In the genomic region with DNA sequence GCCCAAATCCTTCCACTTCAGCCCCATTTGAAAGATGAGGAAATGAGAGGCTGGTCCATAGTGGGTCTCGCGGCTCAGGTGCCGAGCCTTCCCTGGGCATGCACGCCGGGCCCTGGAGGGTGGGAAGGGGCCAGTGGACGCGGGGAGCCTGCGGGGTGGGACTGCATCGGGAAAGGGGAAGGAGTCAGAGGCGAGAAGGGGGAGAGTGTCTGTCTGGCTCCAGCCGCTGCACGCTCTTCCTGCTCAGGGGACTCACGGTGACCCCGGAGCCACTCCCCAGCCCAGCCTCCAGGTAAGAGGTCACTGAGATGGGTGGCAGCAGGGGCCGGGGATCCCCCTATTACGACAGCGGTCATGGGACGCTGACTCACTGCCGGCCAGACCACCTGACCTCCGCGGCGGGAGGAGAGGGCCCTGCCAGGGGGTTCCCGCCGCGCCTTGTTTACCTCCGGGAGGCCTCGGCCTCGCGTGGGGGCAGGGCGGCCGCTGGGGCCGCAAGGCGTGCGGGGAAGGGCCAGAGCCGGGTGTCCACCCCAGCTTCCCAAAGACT, we compare ENCODE assay signal across 8 cellular contexts. TPM values are rescaled to one million over a fixed set of nuclear protein-coding genes. Genes with fewer than 3 reads are reported as not detected.
DNase-seq lines count a peak whose midpoint lies in the region; ATAC-seq and TF ChIP-seq lines count a peak whose summit lies in the region.

No MANE protein-coding gene starts in this region.

- H3K4me1 ChIP-seq in BLaER1 treated with 17β-estradiol and CSF1 and Interleukin-3, amounts not matched to agents 10 nM and 100 nM, result peaks cover 50 to 64% (median 59%) of the 10 kb centered on the region in 10 experiments
- peaks cover 52 to 68% (median 53%) of the 10 kb centered on the region in 3 donors for H3K4me1 ChIP-seq in esophagus squamous epithelium

- peak overlapping the region; percentile 41 to 100 (median 93); a peak in 18 of 20 replicates for H3K4me3 ChIP-seq in BLaER1 treated with 17β-estradiol and CSF1 and Interleukin-3, amounts not matched to agents 10 nM and 100 nM
- H3K4me3 ChIP-seq in esophagus squamous epithelium, result peak overlapping the region; percentile 14 to 100 (median 86)

- DNase-seq in OCI-M1 (lab: John Stamatoyannopoulos, UW) (peak; percentile 95), activated T-helper 1 cell treated with Interleukin-2 at 50 U/mL for 16 hours (ENCODE audit: low read depth) (peak; percentile 78), esophagus squamous epithelium (lab: John Stamatoyannopoulos, UW) (peak; percentile 82), naive B cell (peak; percentile 94)
- peak; percentile 82 to 94 for DNase-seq in stimulated activated effector memory CD8-positive, alpha-beta T cell treated with anti-CD3 and anti-CD28 coated beads, Interleukin-12 subunit alpha, Interleukin-12 subunit beta, amount 100 ng/mL, for 72 hours (ENCODE audit: low spot score in 2 of 2)

- TF ChIP-seq POLR2A in GM19099 (IDR thresholded peaks at IDR 0.05; ENCODE audit: extremely low read depth, insufficient read length, low read depth), result peak; percentile 75
- peak in 2 of 4 donors; percentile 12 to 67 for TF ChIP-seq POLR2A in esophagus squamous epithelium (IDR thresholded peaks at IDR 0.05)

- H4K20me1 ChIP-seq in BLaER1 treated with 17β-estradiol and CSF1 and Interleukin-3, amounts not matched to agents 10 nM and 100 nM, result peaks cover 26 to 53% (median 31%) of the 10 kb centered on the region in 11 experiments

- H3K9me3 Mint-ChIP-seq in naive B cell, result no peaks in the 10 kb centered on the region
- no peaks in the 10 kb centered on the region for H3K9me3 Mint-ChIP-seq in stimulated activated effector memory CD8-positive, alpha-beta T cell treated with anti-CD3 and anti-CD28 coated beads, Interleukin-12 subunit alpha, Interleukin-12 subunit beta, amount 100 ng/mL, for 72 hours

- H3K9ac ChIP-seq in BLaER1 treated with 17β-estradiol and CSF1 and Interleukin-3, amounts not matched to agents 10 nM and 100 nM, result peak overlapping the region; percentile 91 to 99 (median 98)

- WGBS in esophagus squamous epithelium, 2 donors, result 2% methylated on average over 8 of the region's 35 CpGs; no CpG with 5 or more reads in 1 of the 2 donors

- H3K27ac Mint-ChIP-seq in naive B cell, result peak overlapping the region; percentile 97 to 99 (median 98)
- H3K27ac Mint-ChIP-seq in stimulated activated effector memory CD8-positive, alpha-beta T cell treated with anti-CD3 and anti-CD28 coated beads, Interleukin-12 subunit alpha, Interleukin-12 subunit beta, amount 100 ng/mL, for 72 hours, result peak overlapping the region; percentile 97

- peaks cover 35 to 56% (median 53%) of the 10 kb centered on the region in 3 donors for H3K4me1 Mint-ChIP-seq in naive B cell
- peaks cover 52% of the 10 kb centered on the region for H3K4me1 Mint-ChIP-seq in stimulated activated effector memory CD8-positive, alpha-beta T cell treated with anti-CD3 and anti-CD28 coated beads, Interleukin-12 subunit alpha, Interleukin-12 subunit beta, amount 100 ng/mL, for 72 hours

- H3K27ac ChIP-seq in BLaER1 treated with 17β-estradiol and CSF1 and Interleukin-3, amounts not matched to agents 10 nM and 100 nM, result peak overlapping the region; percentile 89 to 98 (median 94)
- peak overlapping the region; percentile 98 to 100 (median 100) for H3K27ac ChIP-seq in esophagus squamous epithelium

- peak overlapping the region; percentile 86 to 95 (median 90) for H3K4me3 Mint-ChIP-seq in naive B cell
- peak overlapping the region; percentile 88 for H3K4me3 Mint-ChIP-seq in stimulated activated effector memory CD8-positive, alpha-beta T cell treated with anti-CD3 and anti-CD28 coated beads, Interleukin-12 subunit alpha, Interleukin-12 subunit beta, amount 100 ng/mL, for 72 hours

- TF ChIP-seq CTCF in esophagus squamous epithelium (IDR thresholded peaks at IDR 0.05), result no peak

- H3K36me3 Mint-ChIP-seq in naive B cell, result no peaks in the 10 kb centered on the region
- H3K36me3 Mint-ChIP-seq in stimulated activated effector memory CD8-positive, alpha-beta T cell treated with anti-CD3 and anti-CD28 coated beads, Interleukin-12 subunit alpha, Interleukin-12 subunit beta, amount 100 ng/mL, for 72 hours, result peaks cover 54% of the 10 kb centered on the region

- no peaks in the 10 kb centered on the region for H3K27me3 Mint-ChIP-seq in naive B cell

- peak overlapping the region; percentile 89 to 100 (median 98) for H3K4me2 ChIP-seq in BLaER1 treated with 17β-estradiol and CSF1 and Interleukin-3, amounts not matched to agents 10 nM and 100 nM

- intact Hi-C loops in esophagus squamous epithelium (cut with DNase I), result no loop called here

- peak; percentile 67 for ATAC-seq in HG03342 (IDR thresholded peaks at IDR 0.05; ENCODE audit: unreplicated experiment)
- peak; percentile 70 to 71 for ATAC-seq in naive B cell (ENCODE audit: low read depth in 2 of 2)
- ATAC-seq in stimulated activated effector memory CD8-positive, alpha-beta T cell treated with anti-CD3 and anti-CD28 coated beads, Interleukin-12 subunit alpha, Interleukin-12 subunit beta, amount 100 ng/mL, for 72 hours, result peak; percentile 82

- H3K36me3 ChIP-seq in BLaER1 treated with 17β-estradiol and CSF1 and Interleukin-3, amounts not matched to agents 10 nM and 100 nM, result peaks cover 25 to 41% (median 37%) of the 10 kb centered on the region in 11 experiments
- peaks cover 3 to 16% (median 5%) of the 10 kb centered on the region in 3 donors for H3K36me3 ChIP-seq in esophagus squamous epithelium

- no peaks in the 10 kb centered on the region for H3K9me3 ChIP-seq in BLaER1 treated with 17β-estradiol and CSF1 and Interleukin-3, amounts not matched to agents 10 nM and 100 nM (replicated peaks in 1 of 11)
- H3K9me3 ChIP-seq in esophagus squamous epithelium, result no peaks in the 10 kb centered on the region

- H3K27me3 ChIP-seq in BLaER1 treated with 17β-estradiol and CSF1 and Interleukin-3, amounts not matched to agents 10 nM and 100 nM, result peaks cover 19 to 34% (median 32%) of the 10 kb centered on the region in 11 experiments
- no peaks in the 10 kb centered on the region for H3K27me3 ChIP-seq in esophagus squamous epithelium

RNA-seq across cellular contexts. Expression of gene SQSTM1, which starts 1.9 kb away (rescaled TPM):
- 100 to 1,000 TPM; 105 to 236 (median 149) TPM for total RNA-seq in esophagus squamous epithelium
- polyA plus RNA-seq in naive B cell (ENCODE audit: low read depth in 6 of 6), result 100 to 1,000 TPM; 177 to 246 (median 194) TPM

RNA-seq across cellular contexts. Expression of gene MGAT4B, which starts 12.2 kb away (rescaled TPM):
- 100 to 1,000 TPM in 1 of 4 donors, 10 to 100 TPM in 3; 68.5 to 119 (median 87.7) TPM for total RNA-seq in esophagus squamous epithelium
- polyA plus RNA-seq in naive B cell (ENCODE audit: low read depth in 6 of 6), result 10 to 100 TPM in 3 of 6 donors, 1 to 10 TPM in 3; 6.2 to 17.3 (median 9.5) TPM

RNA-seq across cellular contexts. Expression of gene LTC4S, which starts 25.0 kb away (rescaled TPM):
- total RNA-seq in esophagus squamous epithelium, result 1 to 10 TPM in 3 of 4 donors, not detected in 1; 4.6 to 6.9 (median 4.7) TPM
- polyA plus RNA-seq in naive B cell (ENCODE audit: low read depth in 6 of 6), result under 1 TPM in 3 of 6 donors, not detected in 3; 0.49 to 0.82 (median 0.63) TPM

RNA-seq across cellular contexts. Expression of gene MRNIP, which starts 39.8 kb away (rescaled TPM):
- total RNA-seq in esophagus squamous epithelium, result 10 to 100 TPM in 3 of 4 donors, 1 to 10 TPM in 1; 6.9 to 21.9 (median 10.7) TPM
- polyA plus RNA-seq in naive B cell (ENCODE audit: low read depth in 6 of 6), result 10 to 100 TPM in 5 of 6 donors, 1 to 10 TPM in 1; 4.4 to 21.2 (median 16.6) TPM

Comparison
In these comparisons a context has a peak if more than half of its experiments do, and no peak if none do; other contexts are left out.
1. Peak in every context shown above with its lines: DNase-seq, ATAC-seq, H3K4me3 ChIP-seq and H3K27ac ChIP-seq.